In the genomic region with DNA sequence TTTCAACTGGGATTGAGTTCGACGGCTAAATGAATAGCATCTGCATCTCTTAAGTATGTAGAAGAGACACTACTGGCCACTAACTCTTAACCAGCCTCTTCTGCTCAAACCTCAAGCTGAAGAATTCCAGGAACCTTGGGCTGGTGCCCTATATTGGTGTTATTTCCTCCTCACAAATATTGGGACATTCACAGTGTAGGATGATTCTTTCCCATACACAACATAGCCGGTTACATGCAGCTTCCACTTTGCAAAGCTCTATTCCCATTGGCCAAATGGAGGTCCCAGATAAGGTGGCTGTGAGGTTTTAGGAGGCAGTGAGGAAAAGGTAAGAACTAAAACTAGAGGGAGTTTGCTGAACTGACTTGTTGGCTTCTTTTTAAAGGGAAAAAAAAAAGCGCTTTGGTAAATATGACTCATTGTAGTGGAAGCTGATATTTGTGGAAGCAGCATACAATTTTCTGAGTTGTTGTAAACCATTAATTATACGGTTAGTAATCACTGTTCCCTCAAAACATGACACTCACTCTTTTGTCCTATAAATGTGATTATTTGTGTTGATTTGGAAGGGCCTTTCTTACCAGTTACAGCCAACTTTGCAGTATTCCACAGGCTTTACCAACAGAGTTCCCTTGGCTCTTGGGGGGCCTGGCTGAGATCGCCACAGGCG, we compare ENCODE assay signal across 2 cellular contexts.
TF ChIP-seq lines count a peak whose summit lies in the region.

No MANE protein-coding gene starts in this region.

TF ChIP-seq in IMR-90, 13 proteins besides CTCF, POLR2A, EP300 and RAD21:
- peak; percentile 48; the same call in 1 of the 2 replicates for TF ChIP-seq FOS (IDR thresholded peaks at IDR 0.05; ENCODE audit: low read depth, low read length)
- TF ChIP-seq, protein P1, sequence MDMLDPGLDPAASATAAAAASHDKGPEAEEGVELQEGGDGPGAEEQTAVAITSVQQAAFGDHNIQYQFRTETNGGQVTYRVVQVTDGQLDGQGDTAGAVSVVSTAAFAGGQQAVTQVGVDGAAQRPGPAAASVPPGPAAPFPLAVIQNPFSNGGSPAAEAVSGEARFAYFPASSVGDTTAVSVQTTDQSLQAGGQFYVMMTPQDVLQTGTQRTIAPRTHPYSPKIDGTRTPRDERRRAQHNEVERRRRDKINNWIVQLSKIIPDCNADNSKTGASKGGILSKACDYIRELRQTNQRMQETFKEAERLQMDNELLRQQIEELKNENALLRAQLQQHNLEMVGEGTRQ (IDR thresholded peaks at IDR 0.05; ENCODE audit: low read depth, low read length): no peak
- no peak for TF ChIP-seq RFX5 (IDR thresholded peaks at IDR 0.05; ENCODE audit: low read depth, low read length)
- TF ChIP-seq ELK1 (IDR thresholded peaks at IDR 0.05; ENCODE audit: borderline replicate concordance, low read depth, low read length): no peak

TF ChIP-seq in HepG2, 621 proteins besides CTCF, POLR2A, EP300 and RAD21:
- TF ChIP-seq ZKSCAN8 (CRISPR knock-in tag; IDR thresholded peaks at IDR 0.05; ENCODE audit: borderline replicate concordance) (no peak), ZNF567 (CRISPR knock-in tag; IDR thresholded peaks at IDR 0.05; ENCODE audit: borderline replicate concordance) (no peak), ZNF335 (CRISPR knock-in tag; IDR thresholded peaks at IDR 0.05) (0 out of 2 replicates have a peak, but pooled peaks have one; percentile 14), ELK4 (CRISPR knock-in tag; IDR thresholded peaks at IDR 0.05; ENCODE audit: borderline replicate concordance) (no peak), POLR2AphosphoS5 (IDR thresholded peaks at IDR 0.05; ENCODE audit: low read depth, low read length) (0 out of 2 replicates have a peak, but pooled peaks have one; percentile 25)
- TF ChIP-seq, protein P2, sequence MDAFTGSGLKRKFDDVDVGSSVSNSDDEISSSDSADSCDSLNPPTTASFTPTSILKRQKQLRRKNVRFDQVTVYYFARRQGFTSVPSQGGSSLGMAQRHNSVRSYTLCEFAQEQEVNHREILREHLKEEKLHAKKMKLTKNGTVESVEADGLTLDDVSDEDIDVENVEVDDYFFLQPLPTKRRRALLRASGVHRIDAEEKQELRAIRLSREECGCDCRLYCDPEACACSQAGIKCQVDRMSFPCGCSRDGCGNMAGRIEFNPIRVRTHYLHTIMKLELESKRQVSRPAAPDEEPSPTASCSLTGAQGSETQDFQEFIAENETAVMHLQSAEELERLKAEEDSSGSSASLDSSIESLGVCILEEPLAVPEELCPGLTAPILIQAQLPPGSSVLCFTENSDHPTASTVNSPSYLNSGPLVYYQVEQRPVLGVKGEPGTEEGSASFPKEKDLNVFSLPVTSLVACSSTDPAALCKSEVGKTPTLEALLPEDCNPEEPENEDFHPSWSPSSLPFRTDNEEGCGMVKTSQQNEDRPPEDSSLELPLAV (CRISPR knock-in tag; conservative IDR thresholded peaks at IDR 0.05; ENCODE audit: low read depth): no peak
- TF ChIP-seq, protein P3, sequence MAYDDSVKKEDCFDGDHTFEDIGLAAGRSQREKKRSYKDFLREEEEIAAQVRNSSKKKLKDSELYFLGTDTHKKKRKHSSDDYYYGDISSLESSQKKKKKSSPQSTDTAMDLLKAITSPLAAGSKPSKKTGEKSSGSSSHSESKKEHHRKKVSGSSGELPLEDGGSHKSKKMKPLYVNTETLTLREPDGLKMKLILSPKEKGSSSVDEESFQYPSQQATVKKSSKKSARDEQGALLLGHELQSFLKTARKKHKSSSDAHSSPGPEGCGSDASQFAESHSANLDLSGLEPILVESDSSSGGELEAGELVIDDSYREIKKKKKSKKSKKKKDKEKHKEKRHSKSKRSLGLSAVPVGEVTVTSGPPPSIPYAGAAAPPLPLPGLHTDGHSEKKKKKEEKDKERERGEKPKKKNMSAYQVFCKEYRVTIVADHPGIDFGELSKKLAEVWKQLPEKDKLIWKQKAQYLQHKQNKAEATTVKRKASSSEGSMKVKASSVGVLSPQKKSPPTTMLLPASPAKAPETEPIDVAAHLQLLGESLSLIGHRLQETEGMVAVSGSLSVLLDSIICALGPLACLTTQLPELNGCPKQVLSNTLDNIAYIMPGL (CRISPR knock-in tag; IDR thresholded peaks at IDR 0.05; ENCODE audit: borderline replicate concordance in 1 of 2, low read depth in 1 of 2): no peak
TF ChIP-seq in HepG2: peak in this region for 2.
